ENCODE assay signal across 1 cellular context in the genomic region with DNA sequence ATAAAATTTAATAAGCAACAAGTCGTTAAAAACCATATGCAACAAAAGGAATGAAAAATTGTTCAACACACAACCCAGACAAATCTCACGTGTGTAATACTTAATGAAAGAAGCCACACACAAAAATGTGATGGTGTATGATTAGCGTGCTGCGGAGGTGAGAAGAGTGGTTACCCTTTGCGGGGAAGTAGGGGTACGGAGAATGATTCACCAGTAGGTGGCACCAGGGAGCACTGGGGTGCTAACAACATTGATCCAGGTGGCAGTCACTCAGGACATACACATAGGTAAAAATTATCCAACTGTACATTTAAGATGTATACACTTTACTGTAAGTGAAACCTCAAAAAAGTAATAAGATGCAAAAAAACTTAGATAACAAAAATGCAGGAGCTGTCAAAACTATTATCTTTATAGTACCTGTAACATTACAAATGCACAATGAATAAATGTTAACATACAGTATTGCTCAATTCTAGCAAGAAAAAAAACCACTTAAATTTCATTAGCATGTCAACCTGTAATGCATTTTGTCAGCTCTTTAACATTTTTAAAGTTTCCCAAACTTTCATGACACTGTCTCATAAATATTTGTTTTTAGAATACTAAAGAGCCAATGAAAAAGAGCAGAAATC.
TF ChIP-seq lines count a peak whose summit lies in the region.

No MANE protein-coding gene starts in this region.

TF ChIP-seq in HepG2, 621 proteins besides CTCF, POLR2A, EP300 and RAD21:
- TF ChIP-seq ZNF546 (CRISPR knock-in tag; conservative IDR thresholded peaks at IDR 0.05) (no peak), STAG1 (CRISPR knock-in tag; IDR thresholded peaks at IDR 0.05) (peak; percentile 61), ZSCAN31 (CRISPR knock-in tag; IDR thresholded peaks at IDR 0.05; ENCODE audit: low read depth) (no peak), SMC3 (IDR thresholded peaks at IDR 0.05; ENCODE audit: low read length) (peak; percentile 71)
